Comparison of ENCODE assay signal across 23 cellular contexts in genomic region chr22:50001388-50002231, GRCh38. TPM values are rescaled to one million over a fixed set of nuclear protein-coding genes. Genes with fewer than 3 reads are reported as not detected.
DNase-seq lines count a peak whose midpoint lies in the region; ATAC-seq and TF ChIP-seq lines count a peak whose summit lies in the region.
"Had no signal": no experiment of that assay in that cellular context is flagged by ENCODE, and none has a peak within 500 bp of the region (broad histone marks: within the 10 kb centered on the region; RNA-seq: fewer than 3 reads in every experiment).

No MANE protein-coding gene starts in this region.

- peaks cover 4% of the 10 kb centered on the region for H3K27me3 ChIP-seq in DOHH2 (ENCODE audit: control insufficient read depth, low read length)
- H3K27me3 ChIP-seq in ascending aorta, result no peaks in the 10 kb centered on the region
- peaks cover 0 to 4% (median 3%) of the 10 kb centered on the region in 3 donors for H3K27me3 ChIP-seq in psoas muscle (ENCODE audit: insufficient read depth in 3 of 3, low read length in 2 of 3)
- H3K27me3 ChIP-seq: Peyer's patch had no signal

- no peaks in the 10 kb centered on the region for H3F3A ChIP-seq in DOHH2 (ENCODE audit: control insufficient read depth, insufficient read depth)

- H3K27ac ChIP-seq in DOHH2 (ENCODE audit: low read depth, low read length), result no peak overlapping the region
- no peak overlapping the region for H3K27ac ChIP-seq in ascending aorta
- H3K27ac ChIP-seq in psoas muscle, result no peak overlapping the region
- H3K27ac ChIP-seq: KMS-11, Peyer's patch, tibial nerve, VCaP had no signal

- DNase-seq in AG08396 (ENCODE audit: low spot score) (peak; percentile 13), NCI-H345 (lab: John Stamatoyannopoulos, UW) (peak; percentile 13), iPS-NIHi7 (ENCODE audit: extremely low spot score) (peak; percentile 8), ascending aorta (ENCODE audit: low spot score in 2 of 2) (no peak), psoas muscle (no peak), foreskin fibroblast (no peak)
- DNase-seq: activated CD8-positive, alpha-beta T cell treated with anti-CD3 and anti-CD28 coated beads, Interleukin-2, amount 10 ng/mL, durations not matched to agents 7 days and 5 days; activated gamma-delta T cell; amygdala; C1 segment of cervical spinal cord; DMS79; left ventricle myocardium superior; NCI-H1105; NCI-H526; stimulated activated naive B cell treated with anti-CD40 and anti-IgM and Interleukin-4, amounts not matched to agents 10 μg/mL and 1 μg/mL and 100 μg/mL, for 72 hours had no signal

- peaks cover 12% of the 10 kb centered on the region for H3K4me1 ChIP-seq in DOHH2 (ENCODE audit: control insufficient read depth, low read length)
- H3K4me1 ChIP-seq in ascending aorta, result no peaks in the 10 kb centered on the region
- H3K4me1 ChIP-seq in psoas muscle, result no peaks in the 10 kb centered on the region

- H3K9me2 ChIP-seq in DOHH2 (replicated peaks; ENCODE audit: control insufficient read depth, low read length), result no peaks in the 10 kb centered on the region

- ATAC-seq in GM18909 (IDR thresholded peaks at IDR 0.05; ENCODE audit: poor library complexity, unreplicated experiment), result no peak
- no peak for ATAC-seq in psoas muscle
- ATAC-seq: activated CD8-positive, alpha-beta T cell treated with anti-CD3 and anti-CD28 coated beads, Interleukin-2, amount 10 ng/mL, durations not matched to agents 7 days and 5 days; left ventricle myocardium superior had no signal

- intact Hi-C loops in ascending aorta (cut with DNase I) (no loop called here), psoas muscle (cut with DNase I) (no loop called here)

- TF ChIP-seq CTCF in DOHH2 (IDR thresholded peaks at IDR 0.05; ENCODE audit: low read depth, low read length, poor library complexity, severe bottlenecking) (peak; percentile 10), ascending aorta (IDR thresholded peaks at IDR 0.05) (no peak), psoas muscle (IDR thresholded peaks at IDR 0.05) (no peak), foreskin fibroblast (IDR thresholded peaks at IDR 0.05; ENCODE audit: low read depth, low read length) (no peak)

- H3K9me3 ChIP-seq in DOHH2 (ENCODE audit: control insufficient read depth, insufficient read depth, low read length) (no peaks in the 10 kb centered on the region), ascending aorta (no peaks in the 10 kb centered on the region), psoas muscle (no peaks in the 10 kb centered on the region)
- H3K9me3 ChIP-seq: Peyer's patch, tibial nerve had no signal

- H3K36me3 ChIP-seq in DOHH2 (ENCODE audit: control insufficient read depth, low read length) (no peaks in the 10 kb centered on the region), ascending aorta (no peaks in the 10 kb centered on the region), psoas muscle (ENCODE audit: insufficient read depth in 1 of 2, low read depth in 1 of 2) (no peaks in the 10 kb centered on the region)
- H3K36me3 ChIP-seq: Peyer's patch, tibial nerve had no signal

- no peak overlapping the region for H3K4me2 ChIP-seq in DOHH2 (ENCODE audit: low read length)
- H3K4me2 ChIP-seq: KMS-11, smooth muscle cell had no signal

- H3K4me3 ChIP-seq in DOHH2 (ENCODE audit: low read length) (no peak overlapping the region), ascending aorta (no peak overlapping the region), psoas muscle (no peak overlapping the region), foreskin fibroblast (ENCODE audit: low read depth in 1 of 2, low read length in 2 of 2) (no peak overlapping the region)
- H3K4me3 ChIP-seq: Peyer's patch, smooth muscle cell, tibial nerve had no signal

- WGBS in psoas muscle, 3 donors, result 74 to 80% (median 77%) methylated on average over 16 of the region's 16 CpGs

- H4K20me1 ChIP-seq in DOHH2 (ENCODE audit: control insufficient read depth, insufficient read depth, low read depth, low read length), result no peaks in the 10 kb centered on the region

- no peaks in the 10 kb centered on the region for H3K79me2 ChIP-seq in DOHH2 (ENCODE audit: control insufficient read depth, low read length)

RNA-seq across cellular contexts. Expression of gene IL17REL, which starts 11.0 kb away (rescaled TPM):
- total RNA-seq in ascending aorta (not detected), psoas muscle (not detected)
- polyA plus RNA-seq in psoas muscle, result not detected
- total RNA-seq: activated CD8-positive, alpha-beta T cell treated with anti-CD3 and anti-CD28 coated beads, Interleukin-2, amount 10 ng/mL, durations not matched to agents 7 days and 5 days; left ventricle myocardium superior; tibial nerve had no signal
- polyA plus RNA-seq: smooth muscle cell had no signal

RNA-seq across cellular contexts. Expression of gene PIM3, which starts 41.0 kb away (rescaled TPM):
- total RNA-seq in ascending aorta (269 TPM), psoas muscle (100 to 1,000 TPM in 2 of 4 donors, 10 to 100 TPM in 2; 40.5 to 128 (median 84.5) TPM)
- polyA plus RNA-seq in psoas muscle, result 10 to 100 TPM; 66.4 to 84.5 (median 79.0) TPM

RNA-seq across cellular contexts. Expression of gene TTLL8, which starts 56.5 kb away (rescaled TPM):
- total RNA-seq in ascending aorta (not detected), psoas muscle (not detected)
- not detected for polyA plus RNA-seq in psoas muscle
- total RNA-seq: activated CD8-positive, alpha-beta T cell treated with anti-CD3 and anti-CD28 coated beads, Interleukin-2, amount 10 ng/mL, durations not matched to agents 7 days and 5 days; frontal cortex; left ventricle myocardium superior; Peyer's patch; smooth muscle cell; tibial nerve had no signal

Comparison
In these comparisons a context has a peak if more than half of its experiments do, and no peak if none do; other contexts are left out.
1. DNase-seq: peak in AG08396 (single experiment), NCI-H345 (single experiment) and iPS-NIHi7 (single experiment); none in ascending aorta (0 of 2), psoas muscle (0 of 2) and foreskin fibroblast (0 of 2).